Comparison of ENCODE assay signal across 29 cellular contexts in genomic region chr16:78212674-78213073, GRCh38.
"Had no signal": no experiment of that assay in that cellular context is flagged by ENCODE, and none has a peak within 500 bp of the region (broad histone marks: within the 10 kb centered on the region; RNA-seq: fewer than 3 reads in every experiment).

No MANE protein-coding gene starts in this region.

- H3K36me3 ChIP-seq: MG63, Peyer's patch had no signal

- H3K27ac Mint-ChIP-seq: activated CD8-positive, alpha-beta T cell treated with anti-CD3 and anti-CD28 coated beads, Interleukin-2, amount 10 ng/mL, durations not matched to agents 7 days and 5 days; activated naive CD4-positive, alpha-beta T cell treated with anti-CD3 and anti-CD28 coated beads, Interleukin-2, amount 50 U/mL, for 24 hours; T-helper 17 cell had no signal

- H3K4me3 Mint-ChIP-seq: activated CD8-positive, alpha-beta T cell treated with anti-CD3 and anti-CD28 coated beads, Interleukin-2, amount 10 ng/mL, durations not matched to agents 7 days and 5 days; activated naive CD4-positive, alpha-beta T cell treated with anti-CD3 and anti-CD28 coated beads, Interleukin-2, amount 50 U/mL, for 24 hours; T-helper 17 cell; WTC11 had no signal

- H3K27ac ChIP-seq: KMS-11, Peyer's patch, RWPE1 had no signal

- H3K4me1 Mint-ChIP-seq: activated naive CD4-positive, alpha-beta T cell treated with anti-CD3 and anti-CD28 coated beads, Interleukin-2, amount 50 U/mL, for 24 hours; T-helper 17 cell had no signal

- H3K4me2 ChIP-seq: KMS-11 had no signal

- H3K36me3 Mint-ChIP-seq: WTC11 had no signal

- H3K4me1 ChIP-seq: Peyer's patch had no signal

- DNase-seq: activated CD4-positive, alpha-beta T cell treated with anti-CD3 and anti-CD28 coated beads for 48 hours; activated CD4-positive, alpha-beta T cell treated with anti-CD3 and anti-CD28 coated beads, Interleukin-2, amount 50 U/mL, for 4 hours; activated CD4-positive, CD25-positive, alpha-beta regulatory T cell treated with anti-CD3 and anti-CD28 coated beads, Interleukin-2, amount 50 U/mL, for 72 hours; activated CD8-positive, alpha-beta memory T cell treated with anti-CD3 and anti-CD28 coated beads, Interleukin-2, amount 50 U/mL, for 48 hours; activated CD8-positive, alpha-beta T cell treated with anti-CD3 and anti-CD28 coated beads, Interleukin-2, amount 10 ng/mL, durations not matched to agents 7 days and 5 days; activated effector memory CD4-positive, alpha-beta T cell treated with Interleukin-2 at 50 U/mL for 16 hours; activated naive CD4-positive, alpha-beta T cell; activated T-cell treated with anti-CD3 and anti-CD28 coated beads, Interleukin-2, amount 50 U/mL, for 1 hour; aorta; MG63; MV-4-11; NCI-H1092 treated with DMSO at 0.1 percent for 48 hours; NCI-H1417 treated with DMSO at 0.1 percent for 48 hours; NCI-H1694; NCI-H2029; NCI-H2107; NCI-H2171 treated with DMSO at 0.1 percent for 48 hours; NCI-H345; NCI-H510A; NCI-H526 treated with DMSO at 0.1 percent for 48 hours; NCI-H82; Peyer's patch; SHP77 treated with DMSO at 0.1 percent for 48 hours; T-helper 17 cell; T-helper 9 cell had no signal

- ATAC-seq: activated CD8-positive, alpha-beta T cell treated with anti-CD3 and anti-CD28 coated beads, Interleukin-2, amount 10 ng/mL, durations not matched to agents 7 days and 5 days; T-helper 17 cell had no signal

- H3K27me3 Mint-ChIP-seq: activated naive CD4-positive, alpha-beta T cell treated with anti-CD3 and anti-CD28 coated beads, Interleukin-2, amount 50 U/mL, for 24 hours; T-helper 17 cell had no signal

- H3K9me3 Mint-ChIP-seq: activated naive CD4-positive, alpha-beta T cell treated with anti-CD3 and anti-CD28 coated beads, Interleukin-2, amount 50 U/mL, for 24 hours had no signal

- H3K4me3 ChIP-seq: MG63, Peyer's patch had no signal

- H3K9me3 ChIP-seq: MG63, Peyer's patch had no signal

- H3K27me3 ChIP-seq: MG63, Peyer's patch had no signal
